26 cellular contexts compared by ENCODE assay signal in the genomic region with DNA sequence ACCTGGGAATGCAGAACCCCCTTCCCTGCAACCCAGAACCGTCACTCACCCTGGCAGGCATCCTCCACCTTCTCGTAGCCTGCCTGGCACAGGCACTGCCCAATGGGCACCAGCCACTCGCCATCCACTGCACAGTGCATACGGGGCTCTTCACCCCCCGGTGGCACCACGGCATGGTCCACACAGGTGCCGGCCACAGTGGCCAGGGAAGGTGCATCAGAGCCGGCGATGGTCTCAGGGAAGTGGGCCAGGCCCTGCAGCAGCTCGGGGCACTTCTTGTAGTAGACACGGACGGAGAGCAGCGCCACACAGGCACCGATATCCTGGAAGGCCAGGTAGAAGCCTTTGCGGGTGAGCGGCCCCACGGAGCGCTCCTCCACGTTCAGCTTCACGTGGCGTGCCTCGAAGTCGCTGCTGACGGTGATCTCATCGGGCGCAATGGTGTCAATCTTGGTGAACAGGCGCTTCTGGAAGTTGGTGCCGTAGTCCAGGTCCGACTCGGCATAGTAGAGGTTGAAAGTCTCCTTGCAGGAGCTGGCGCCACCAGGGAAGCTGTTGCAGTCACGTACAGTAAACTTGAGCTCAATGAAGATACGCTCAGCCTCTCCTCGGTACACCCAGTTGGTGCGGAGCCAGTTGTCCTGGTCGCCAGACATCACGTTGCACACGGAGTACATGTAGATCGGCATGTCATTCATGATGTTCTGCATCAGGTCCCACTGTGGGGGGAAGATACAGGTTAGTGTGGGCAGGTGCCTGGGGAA. TPM values are rescaled to one million over a fixed set of nuclear protein-coding genes. Genes with fewer than 3 reads are reported as not detected.
A peak's percentile ranks its signal among the peaks of the same experiment; 100 is the strongest.
DNase-seq lines count a peak whose midpoint lies in the region; ATAC-seq and TF ChIP-seq lines count a peak whose summit lies in the region.
"Had no signal": no experiment of that assay in that cellular context is flagged by ENCODE, and none has a peak within 500 bp of the region (broad histone marks: within the 10 kb centered on the region; RNA-seq: fewer than 3 reads in every experiment).

No MANE protein-coding gene starts in this region.

- H3K4me1 ChIP-seq in RWPE2 (ENCODE audit: insufficient read depth, poor library complexity, severe bottlenecking) (peaks cover 76% of the 10 kb centered on the region), esophagus (ENCODE audit: control insufficient read depth in 2 of 2, insufficient read depth in 2 of 2, low read length in 1 of 2) (peaks cover 21 to 37% of the 10 kb centered on the region in 2 donors), trophoblast cell (ENCODE audit: control insufficient read depth in 1 of 2, insufficient read depth in 2 of 2, low read length in 2 of 2) (peaks cover 61 to 62% of the 10 kb centered on the region in 2 experiments)

- H3K4ac ChIP-seq in trophoblast cell (ENCODE audit: low read depth, low read length), result no peak overlapping the region

- H3K14ac ChIP-seq in trophoblast cell (ENCODE audit: low read length), result no peak overlapping the region

- no peak overlapping the region for H3K4me2 ChIP-seq in trophoblast cell (ENCODE audit: low read length)

- H3K27ac Mint-ChIP-seq in activated naive CD4-positive, alpha-beta T cell treated with anti-CD3 and anti-CD28 coated beads, Interleukin-2, amount 50 U/mL, for 24 hours, result peak overlapping the region; percentile 51
- no peak overlapping the region for H3K27ac Mint-ChIP-seq in activated naive CD4-positive, alpha-beta T cell treated with anti-CD3 and anti-CD28 coated beads, Interleukin-2, amount 10 ng/mL, durations not matched to agents 7 days and 5 days
- H3K27ac Mint-ChIP-seq: activated CD8-positive, alpha-beta T cell treated with anti-CD3 and anti-CD28 coated beads, Interleukin-2, amount 10 ng/mL, durations not matched to agents 7 days and 5 days; activated naive CD8-positive, alpha-beta T cell; activated T-helper 2 cell treated with anti-CD3 and anti-CD28 coated beads, Interferon-gamma antibody, Interleukin-2, Interleukin-4, amounts not matched to agents 10 μg/mL and 5 μg/mL and 100 μg/mL, durations not matched to agents 14 hours and 24 hours and 36 hours; T-helper 1 cell treated with Interleukin-12 subunit alpha and Interleukin-12 subunit beta and Interleukin-4 antibody, amounts not matched to agents 30 μg/mL and 1 μg/mL, for 36 hours had no signal

- H4K8ac ChIP-seq in trophoblast cell (ENCODE audit: low read depth, low read length), result no peak overlapping the region

- peaks cover 2% of the 10 kb centered on the region for H3K27me3 Mint-ChIP-seq in activated naive CD4-positive, alpha-beta T cell treated with anti-CD3 and anti-CD28 coated beads, Interleukin-2, amount 50 U/mL, for 24 hours
- peaks cover 68% of the 10 kb centered on the region for H3K27me3 Mint-ChIP-seq in activated naive CD4-positive, alpha-beta T cell treated with anti-CD3 and anti-CD28 coated beads, Interleukin-2, amount 10 ng/mL, durations not matched to agents 7 days and 5 days

- CTCF ChIA-PET in activated naive CD4-positive, alpha-beta T cell treated with anti-CD3 and anti-CD28 coated beads, Interleukin-2, amount 10 ng/mL, durations not matched to agents 7 days and 5 days (lab: Charles Lee), result no interaction called here

- peaks cover 4% of the 10 kb centered on the region for H3K4me1 Mint-ChIP-seq in activated naive CD4-positive, alpha-beta T cell treated with anti-CD3 and anti-CD28 coated beads, Interleukin-2, amount 50 U/mL, for 24 hours
- H3K4me1 Mint-ChIP-seq in activated naive CD4-positive, alpha-beta T cell treated with anti-CD3 and anti-CD28 coated beads, Interleukin-2, amount 10 ng/mL, durations not matched to agents 7 days and 5 days, result peaks cover 11% of the 10 kb centered on the region

- H3K9me3 Mint-ChIP-seq in activated naive CD4-positive, alpha-beta T cell treated with anti-CD3 and anti-CD28 coated beads, Interleukin-2, amount 50 U/mL, for 24 hours, result no peaks in the 10 kb centered on the region
- H3K9me3 Mint-ChIP-seq in activated naive CD4-positive, alpha-beta T cell treated with anti-CD3 and anti-CD28 coated beads, Interleukin-2, amount 10 ng/mL, durations not matched to agents 7 days and 5 days, result no peaks in the 10 kb centered on the region
- H3K9me3 Mint-ChIP-seq: activated T-helper 2 cell treated with anti-CD3 and anti-CD28 coated beads, Interferon-gamma antibody, Interleukin-2, Interleukin-4, amounts not matched to agents 10 μg/mL and 5 μg/mL and 100 μg/mL, durations not matched to agents 14 hours and 24 hours and 36 hours; CD4-positive, CD25-positive, alpha-beta regulatory T cell; T-helper 1 cell treated with Interleukin-12 subunit alpha and Interleukin-12 subunit beta and Interleukin-4 antibody, amounts not matched to agents 30 μg/mL and 1 μg/mL, for 36 hours had no signal

- peaks cover 67% of the 10 kb centered on the region for H3K79me1 ChIP-seq in trophoblast cell (ENCODE audit: low read length)

- H2BK5ac ChIP-seq in trophoblast cell (ENCODE audit: low read depth, low read length, poor library complexity), result no peak overlapping the region

- H3K36me3 ChIP-seq in RWPE2 (ENCODE audit: low read depth) (peaks cover 98% of the 10 kb centered on the region), esophagus (ENCODE audit: control insufficient read depth in 2 of 2, insufficient read depth in 2 of 2, low read length in 1 of 2) (peaks cover 10 to 33% of the 10 kb centered on the region in 2 donors), trophoblast cell (ENCODE audit: control insufficient read depth in 1 of 2, insufficient read depth in 2 of 2, low read length in 2 of 2) (peaks cover 44 to 45% of the 10 kb centered on the region in 2 experiments)
- H3K36me3 ChIP-seq: uterus had no signal

- TF ChIP-seq CTCF in RWPE2 (IDR thresholded peaks at IDR 0.05; ENCODE audit: poor library complexity, severe bottlenecking), result no peak

- DNase-seq in activated naive CD4-positive, alpha-beta T cell treated with anti-CD3 and anti-CD28 coated beads, Interleukin-2, amount 10 ng/mL, durations not matched to agents 7 days and 5 days, result no peak
- DNase-seq in RWPE2 (ENCODE audit: low spot score) (no peak), trophoblast cell (no peak), NCI-H1694 treated with DMSO at 0.1 percent for 48 hours (lab: John Stamatoyannopoulos, UW) (no peak), iPS-NIHi11 (ENCODE audit: low spot score) (no peak), HuH-7.5 (ENCODE audit: low spot score) (no peak)
- DNase-seq: 8988T; activated CD4-positive, CD25-positive, alpha-beta regulatory T cell treated with anti-CD3 and anti-CD28 coated beads, Interleukin-2, amount 50 U/mL, for 72 hours; activated CD8-positive, alpha-beta T cell treated with anti-CD3 and anti-CD28 coated beads, Interleukin-2, amount 10 ng/mL, durations not matched to agents 7 days and 5 days; aorta; CD4-positive, CD25-positive, alpha-beta regulatory T cell; dorsolateral prefrontal cortex; glutamatergic neuron; islet precursor cell; NCI-H1092; NCI-H1930; NCI-H524 treated with DMSO at 0.1 percent for 48 hours; stimulated activated CD4-positive, alpha-beta T cell treated with anti-CD3 and anti-CD28 coated beads, Interleukin-12 subunit alpha, Interleukin-12 subunit beta, amount 100 ng/mL, for 4 hours; stimulated activated CD4-positive, alpha-beta T cell treated with anti-CD3 and anti-CD28 coated beads, Interleukin-4, amount 100 ng/mL, for 1 hour; uterus had no signal

- no peak for ATAC-seq in RWPE2 (ENCODE audit: low read depth)
- ATAC-seq: activated CD8-positive, alpha-beta T cell treated with anti-CD3 and anti-CD28 coated beads, Interleukin-2, amount 10 ng/mL, durations not matched to agents 7 days and 5 days; sciatic nerve had no signal

- no peak overlapping the region for H4K91ac ChIP-seq in trophoblast cell (ENCODE audit: low read depth, low read length)

- no peak overlapping the region for H3K9ac ChIP-seq in trophoblast cell (ENCODE audit: low read length)

- no peak overlapping the region for H4K12ac ChIP-seq in trophoblast cell (ENCODE audit: low read depth, low read length)

- H3K4me3 ChIP-seq in RWPE2 (ENCODE audit: severe bottlenecking) (no peak overlapping the region), esophagus (ENCODE audit: low read depth in 1 of 2, low read length in 2 of 2) (peak overlapping the region; percentile 30 to 40), trophoblast cell (ENCODE audit: low read depth, low read length) (peak overlapping the region; percentile 16)
- H3K4me3 ChIP-seq: dorsolateral prefrontal cortex, uterus had no signal

- no peak overlapping the region for H3K23ac ChIP-seq in trophoblast cell (ENCODE audit: low read length)

- H3K27ac ChIP-seq in RWPE2 (ENCODE audit: poor library complexity, severe bottlenecking), result peak overlapping the region; percentile 99
- H3K27ac ChIP-seq in esophagus (ENCODE audit: low read depth in 2 of 2, low read length in 1 of 2), result peak overlapping the region; percentile 11 to 44
- H3K27ac ChIP-seq in trophoblast cell (ENCODE audit: low read depth, low read length), result no peak overlapping the region

- WGBS in esophagus, 2 donors, result 89 to 93% methylated on average over 39 of the region's 39 CpGs
- WGBS in trophoblast cell (ENCODE audit: extremely low coverage, insufficient coverage, insufficient read length), result no CpG with 5 or more reads among the region's 39 CpGs

- no peak overlapping the region for H2AFZ ChIP-seq in trophoblast cell (ENCODE audit: insufficient read depth, low read length, poor library complexity)

- no peak overlapping the region for H3K4me3 Mint-ChIP-seq in activated naive CD4-positive, alpha-beta T cell treated with anti-CD3 and anti-CD28 coated beads, Interleukin-2, amount 50 U/mL, for 24 hours
- H3K4me3 Mint-ChIP-seq in activated naive CD4-positive, alpha-beta T cell treated with anti-CD3 and anti-CD28 coated beads, Interleukin-2, amount 10 ng/mL, durations not matched to agents 7 days and 5 days, result no peak overlapping the region
- H3K4me3 Mint-ChIP-seq: activated CD8-positive, alpha-beta T cell treated with anti-CD3 and anti-CD28 coated beads, Interleukin-2, amount 10 ng/mL, durations not matched to agents 7 days and 5 days; activated naive CD8-positive, alpha-beta T cell; CD4-positive, CD25-positive, alpha-beta regulatory T cell; T-helper 1 cell treated with Interleukin-12 subunit alpha and Interleukin-12 subunit beta and Interleukin-4 antibody, amounts not matched to agents 30 μg/mL and 1 μg/mL, for 36 hours had no signal

- H3K36me3 Mint-ChIP-seq in activated naive CD4-positive, alpha-beta T cell treated with anti-CD3 and anti-CD28 coated beads, Interleukin-2, amount 50 U/mL, for 24 hours, result no peaks in the 10 kb centered on the region
- no peaks in the 10 kb centered on the region for H3K36me3 Mint-ChIP-seq in activated naive CD4-positive, alpha-beta T cell treated with anti-CD3 and anti-CD28 coated beads, Interleukin-2, amount 10 ng/mL, durations not matched to agents 7 days and 5 days
- H3K36me3 Mint-ChIP-seq: activated naive CD8-positive, alpha-beta T cell; CD4-positive, CD25-positive, alpha-beta regulatory T cell had no signal

- peak overlapping the region; percentile 28 for H2BK12ac ChIP-seq in trophoblast cell (ENCODE audit: low read length)

- H3K9me3 ChIP-seq in RWPE2 (ENCODE audit: severe bottlenecking) (no peaks in the 10 kb centered on the region), esophagus (ENCODE audit: control insufficient read depth in 2 of 2, insufficient read depth in 1 of 2, low read depth in 1 of 2, low read length in 1 of 2) (no peaks in the 10 kb centered on the region), trophoblast cell (ENCODE audit: insufficient read depth, low read depth, low read length) (no peaks in the 10 kb centered on the region)
- H3K9me3 ChIP-seq: uterus had no signal

- H2BK120ac ChIP-seq in trophoblast cell (ENCODE audit: insufficient read depth, low read length, poor library complexity), result no peak overlapping the region

- H2AK5ac ChIP-seq in trophoblast cell (ENCODE audit: low read length), result peak overlapping the region; percentile 44

- H3K79me2 ChIP-seq in trophoblast cell (ENCODE audit: control insufficient read depth, insufficient read depth, low read length, poor library complexity), result peaks cover 24% of the 10 kb centered on the region

- peak overlapping the region; percentile 67 for H3K18ac ChIP-seq in trophoblast cell (ENCODE audit: low read length)

- H3K27me3 ChIP-seq in RWPE2 (ENCODE audit: insufficient read depth, poor library complexity, severe bottlenecking) (no peaks in the 10 kb centered on the region), esophagus (ENCODE audit: control insufficient read depth in 1 of 2, insufficient read depth in 2 of 2, low read length in 2 of 2) (no peaks in the 10 kb centered on the region), trophoblast cell (ENCODE audit: insufficient read depth, low read length) (no peaks in the 10 kb centered on the region)
- H3K27me3 ChIP-seq: uterus had no signal

RNA-seq across cellular contexts. Expression of gene EPHA2, which starts 7.4 kb away (rescaled TPM):
- polyA plus RNA-seq in esophagus, result 100 to 1,000 TPM; 111 to 133 TPM
- 27.6 and 30.3 TPM in 2 replicates for polyA plus RNA-seq in trophoblast cell (2013)
- polyA plus RNA-seq: CD4-positive, CD25-positive, alpha-beta regulatory T cell had no signal
